Comparison of ENCODE assay signal across 11 cellular contexts in the genomic region with DNA sequence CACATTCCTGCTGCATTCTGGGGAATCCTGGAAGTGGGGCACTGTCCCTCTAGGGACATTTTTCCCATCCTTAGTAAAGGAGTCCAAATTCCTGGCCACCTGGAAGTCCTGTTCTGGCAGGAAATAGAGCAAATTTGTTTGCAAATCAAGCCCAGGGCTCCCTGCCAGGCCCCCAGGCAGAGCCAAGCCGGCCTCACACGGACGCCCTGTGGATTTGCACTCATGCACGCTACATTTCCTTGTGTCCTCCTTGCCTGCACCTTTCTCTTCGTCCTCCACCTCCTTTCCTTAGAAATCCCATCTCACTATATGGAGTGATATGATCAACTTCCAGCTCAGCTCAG. TPM values are rescaled to one million over a fixed set of nuclear protein-coding genes. Genes with fewer than 3 reads are reported as not detected.
"Had no signal": no experiment of that assay in that cellular context is flagged by ENCODE, and none has a peak within 500 bp of the region (broad histone marks: within the 10 kb centered on the region; RNA-seq: fewer than 3 reads in every experiment).

No MANE protein-coding gene starts in this region.

- H2AFZ ChIP-seq: hepatocyte had no signal

- DNase-seq: activated CD4-positive, alpha-beta T cell treated with anti-CD3 and anti-CD28 coated beads, Interleukin-2, amount 50 U/mL, for 1 hour; lower lobe of right lung; naive thymus-derived CD4-positive, alpha-beta T cell; small intestine; stomach had no signal

- H3K9me3 ChIP-seq: lower lobe of right lung, right atrium auricular region, stomach, thoracic aorta had no signal

- H3K79me2 ChIP-seq: hepatocyte had no signal

- H3K27me3 ChIP-seq: right atrium auricular region had no signal

- H3K4me3 Mint-ChIP-seq: naive thymus-derived CD4-positive, alpha-beta T cell had no signal

- ATAC-seq: lower lobe of right lung; naive thymus-derived CD4-positive, alpha-beta T cell had no signal

- H3K36me3 Mint-ChIP-seq: naive thymus-derived CD4-positive, alpha-beta T cell had no signal

- H3K36me3 ChIP-seq: cardiac muscle cell, lower lobe of right lung, right atrium auricular region, stomach, thoracic aorta had no signal

- H3K27ac Mint-ChIP-seq: naive thymus-derived CD4-positive, alpha-beta T cell had no signal

- H3K4me1 ChIP-seq: lower lobe of right lung, right atrium auricular region, stomach had no signal

- H3K4me2 ChIP-seq: hepatocyte had no signal

- H3K27ac ChIP-seq: cardiac muscle cell, hepatocyte, lower lobe of right lung, right atrium auricular region, stomach, thoracic aorta had no signal

- H3K4me3 ChIP-seq: cardiac muscle cell, hepatocyte, lower lobe of right lung, right atrium auricular region, stomach, thoracic aorta had no signal

RNA-seq across cellular contexts. Expression of gene CALB2, which starts 7.0 kb away (rescaled TPM):
- total RNA-seq: mononuclear cell; naive thymus-derived CD4-positive, alpha-beta T cell; T-helper 2 cell treated with Interferon-gamma antibody and Interleukin-4, amounts not matched to agents 100 ng/mL and 5 ng/mL, for 36 hours had no signal
- polyA plus RNA-seq: naive thymus-derived CD4-positive, alpha-beta T cell had no signal
